ENCODE assay signal across 14 cellular contexts in the genomic region with DNA sequence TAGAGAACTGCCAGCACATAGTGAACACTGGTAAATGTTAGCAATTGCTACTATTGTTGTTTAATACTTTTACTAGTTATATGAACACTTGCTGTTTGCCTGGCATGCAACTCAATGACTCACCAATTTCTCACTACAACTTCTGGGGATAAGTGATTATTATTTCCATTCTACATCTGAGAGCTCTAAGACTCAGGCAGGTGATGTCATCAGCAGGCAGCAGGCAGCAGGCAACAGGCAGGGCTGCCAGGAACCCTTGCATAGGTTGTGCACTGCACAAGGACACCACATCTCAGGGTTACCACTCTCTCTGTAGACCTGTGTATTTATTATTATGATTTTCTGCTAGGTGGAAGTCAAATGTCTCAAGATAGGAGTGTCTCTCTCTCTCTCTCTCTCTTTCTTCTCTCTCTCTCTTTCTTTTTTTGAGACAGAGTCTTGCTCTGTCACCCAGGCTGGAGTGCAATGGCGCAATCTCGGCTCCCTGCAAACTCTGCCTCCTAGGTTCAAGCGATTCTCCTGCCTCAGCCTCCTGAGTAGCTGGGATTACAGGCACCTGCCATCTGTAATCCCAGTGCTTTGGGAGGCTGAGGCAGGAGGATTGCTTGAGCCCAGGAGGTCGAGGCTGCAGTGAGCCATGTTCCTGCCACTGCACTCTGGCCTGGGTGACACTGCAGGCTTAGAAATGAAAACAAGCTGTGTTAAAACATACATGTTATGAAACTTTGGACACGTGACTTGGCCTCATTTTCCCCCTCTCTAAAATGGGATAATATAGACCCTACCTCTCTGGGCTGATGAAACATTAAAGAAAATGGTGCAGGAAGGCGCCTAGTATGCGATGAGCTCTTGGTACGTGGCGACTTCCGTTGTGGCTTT. TPM values are rescaled to one million over a fixed set of nuclear protein-coding genes. Genes with fewer than 3 reads are reported as not detected.
DNase-seq lines count a peak whose midpoint lies in the region; ATAC-seq and TF ChIP-seq lines count a peak whose summit lies in the region.
"Had no signal": no experiment of that assay in that cellular context is flagged by ENCODE, and none has a peak within 500 bp of the region (broad histone marks: within the 10 kb centered on the region; RNA-seq: fewer than 3 reads in every experiment).

No MANE protein-coding gene starts in this region.

- no TSS peak for BruUV-seq in MCF 10A (replicated peaks; lab: Mats Ljungman, UMichigan)

- H3K4me1 ChIP-seq in breast epithelium (no peaks in the 10 kb centered on the region), RWPE2 (ENCODE audit: insufficient read depth, poor library complexity, severe bottlenecking) (peaks cover 7% of the 10 kb centered on the region)

- POLR2A ChIA-PET in MCF 10A (lab: Yijun Ruan, JAX) = interaction anchor here (0.6 to 1.4 kb wide), 5 partner anchors 12 to 61 kb away, joined by 3 to 5 read pairs (median 4); no protein-coding TSS in a partner anchor

- H3K36me3 ChIP-seq in breast epithelium = no peaks in the 10 kb centered on the region
- H3K36me3 ChIP-seq in RWPE2 (ENCODE audit: low read depth) = no peaks in the 10 kb centered on the region
- H3K36me3 ChIP-seq: neutrophil had no signal

- H3K4me3 Mint-ChIP-seq in MCF 10A (ENCODE audit: unreplicated experiment) = no peak overlapping the region
- H3K4me3 Mint-ChIP-seq: CD4-positive, CD25-positive, alpha-beta regulatory T cell had no signal

- TF ChIP-seq CTCF in MCF 10A (IDR thresholded peaks at IDR 0.05; ENCODE audit: unreplicated experiment) (no peak), breast epithelium (IDR thresholded peaks at IDR 0.05) (no peak), RWPE2 (IDR thresholded peaks at IDR 0.05; ENCODE audit: poor library complexity, severe bottlenecking) (no peak)

- H3K27me3 Mint-ChIP-seq in MCF 10A (ENCODE audit: insufficient read depth, unreplicated experiment) = no peaks in the 10 kb centered on the region

- H3K4me3 ChIP-seq in breast epithelium (no peak overlapping the region), RWPE2 (ENCODE audit: severe bottlenecking) (no peak overlapping the region)

- H3K9me3 Mint-ChIP-seq in MCF 10A (ENCODE audit: unreplicated experiment) = no peaks in the 10 kb centered on the region

- DNase-seq in MCF 10A (ENCODE audit: unreplicated experiment) = peak; percentile 70
- DNase-seq in breast epithelium (ENCODE audit: low spot score in 2 of 2) = no peak
- no peak for DNase-seq in RWPE2 (ENCODE audit: low spot score)
- DNase-seq in stromal cell of bone marrow (ENCODE audit: low read depth) = peak; percentile 69
- no peak for DNase-seq in LoVo (ENCODE audit: low spot score)
- DNase-seq in NCI-H1092 (lab: John Stamatoyannopoulos, UW) = no peak
- DNase-seq: activated CD8-positive, alpha-beta memory T cell treated with anti-CD3 and anti-CD28 coated beads, Interleukin-2, amount 50 U/mL, for 4 hours; CD4-positive, CD25-positive, alpha-beta regulatory T cell; islet precursor cell; NCI-H2107 had no signal

- CTCF ChIA-PET in MCF 10A (lab: Yijun Ruan, JAX) = interaction anchor here (0.5 to 2.2 kb wide), 16 partner anchors 18 to 597 kb away, joined by 3 to 11 read pairs (median 4); a partner anchor contains a TSS

- H3K36me3 Mint-ChIP-seq in MCF 10A (ENCODE audit: insufficient read depth, unreplicated experiment) = no peaks in the 10 kb centered on the region
- H3K36me3 Mint-ChIP-seq: CD4-positive, CD25-positive, alpha-beta regulatory T cell had no signal

- TF ChIP-seq POLR2A in breast epithelium (IDR thresholded peaks at IDR 0.05) = no peak

- H3K27ac ChIP-seq in breast epithelium (no peak overlapping the region), RWPE2 (ENCODE audit: poor library complexity, severe bottlenecking) (no peak overlapping the region)
- H3K27ac ChIP-seq: neutrophil had no signal

- ATAC-seq in RWPE2 (ENCODE audit: low read depth) (peak; percentile 51), esophagus mucosa (peak; percentile 74), HG03108 (IDR thresholded peaks at IDR 0.05; ENCODE audit: unreplicated experiment) (no peak)

- H3K27ac Mint-ChIP-seq in MCF 10A (ENCODE audit: low read depth, unreplicated experiment) = no peak overlapping the region

- intact Hi-C loops in MCF 10A (cut with micrococcal nuclease) = loop anchor here (10.0 kb wide), 1 partner anchor 181 kb away; a partner anchor contains a TSS
- intact Hi-C loops in breast epithelium (cut with DNase I; ENCODE audit: low total_unique reads) = no loop called here

- H3K9me3 ChIP-seq in breast epithelium = no peaks in the 10 kb centered on the region
- no peaks in the 10 kb centered on the region for H3K9me3 ChIP-seq in RWPE2 (ENCODE audit: severe bottlenecking)
- H3K9me3 ChIP-seq: neutrophil had no signal

- no peaks in the 10 kb centered on the region for H3K27me3 ChIP-seq in breast epithelium
- no peaks in the 10 kb centered on the region for H3K27me3 ChIP-seq in RWPE2 (ENCODE audit: insufficient read depth, poor library complexity, severe bottlenecking)

- no peaks in the 10 kb centered on the region for H3K4me1 Mint-ChIP-seq in MCF 10A (ENCODE audit: insufficient read depth, unreplicated experiment)

RNA-seq across cellular contexts. Expression of a gene that starts 22.7 kb away (rescaled TPM):
- total RNA-seq in MCF 10A (2022) = not detected in 2 replicates
- total RNA-seq in breast epithelium = 10 to 100 TPM in 1 of 3 donors, 1 to 10 TPM in 2; 1.8 to 18.0 (median 8.5) TPM
- not detected for total RNA-seq in esophagus mucosa
- total RNA-seq: CD4-positive, CD25-positive, alpha-beta regulatory T cell; SK-MEL-5 had no signal

RNA-seq across cellular contexts. Expression of a gene that starts 33.9 kb away (rescaled TPM):
- 0.19 and 0.27 TPM in 2 replicates for total RNA-seq in MCF 10A (2022)
- 10 to 100 TPM in 1 of 3 donors, 1 to 10 TPM in 2; 5.1 to 14.6 (median 8.5) TPM for total RNA-seq in breast epithelium
- total RNA-seq in esophagus mucosa = 0.88 TPM

RNA-seq across cellular contexts. Expression of a gene that starts 51.4 kb away (rescaled TPM):
- total RNA-seq in MCF 10A (2022) (4.3 and 6.9 TPM in 2 replicates), breast epithelium (100 to 1,000 TPM in 2 of 3 donors, not detected in 1; 135 to 318 TPM), esophagus mucosa (736 TPM)
- total RNA-seq: CD4-positive, CD25-positive, alpha-beta regulatory T cell; SK-MEL-5 had no signal

Comparison
In these comparisons a context has a peak if more than half of its experiments do, and no peak if none do; other contexts are left out.
1. DNase-seq: peak in MCF 10A (single experiment) and stromal cell of bone marrow (single experiment); none in breast epithelium (0 of 2), RWPE2 (single experiment), LoVo (single experiment) and NCI-H1092 (single experiment).